13 cellular contexts compared by ENCODE assay signal in the genomic region with DNA sequence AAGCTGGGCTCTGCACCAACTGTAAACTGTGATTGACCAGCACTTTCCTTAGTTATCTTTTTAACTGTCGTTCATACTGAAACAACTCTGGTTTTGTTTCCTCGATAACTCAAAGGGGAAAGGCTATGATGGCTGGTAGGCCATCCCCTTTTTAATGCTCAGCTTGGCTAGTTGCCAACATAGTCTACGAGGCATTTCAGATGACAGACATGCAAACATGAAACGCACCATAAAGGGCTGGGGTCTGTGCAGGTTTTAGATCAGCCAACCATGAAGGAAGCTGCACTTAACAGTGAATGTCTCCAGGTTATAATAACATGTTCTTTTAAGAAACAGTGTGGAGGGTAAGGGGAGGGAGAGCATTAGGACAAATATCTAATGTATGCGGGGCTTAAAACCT.
DNase-seq lines count a peak whose midpoint lies in the region; ATAC-seq and TF ChIP-seq lines count a peak whose summit lies in the region.
"Had no signal": no experiment of that assay in that cellular context is flagged by ENCODE, and none has a peak within 500 bp of the region (broad histone marks: within the 10 kb centered on the region; RNA-seq: fewer than 3 reads in every experiment).

No MANE protein-coding gene starts in this region.

- peaks cover 9% of the 10 kb centered on the region for H3K27me3 Mint-ChIP-seq in activated CD4-positive, alpha-beta T cell treated with anti-CD3 and anti-CD28 coated beads for 36 hours
- H3K27me3 Mint-ChIP-seq in neural progenitor cell (ENCODE audit: insufficient read depth, low read depth) = no peaks in the 10 kb centered on the region

- ATAC-seq in activated CD4-positive, alpha-beta T cell treated with anti-CD3 and anti-CD28 coated beads for 36 hours = no peak
- peak; percentile 53 for ATAC-seq in HG03378 (IDR thresholded peaks at IDR 0.05; ENCODE audit: unreplicated experiment)
- ATAC-seq in GM19324 (IDR thresholded peaks at IDR 0.05; ENCODE audit: low FRiP score, unreplicated experiment) = no peak
- ATAC-seq in GM19455 (IDR thresholded peaks at IDR 0.05; ENCODE audit: unreplicated experiment) = no peak

- peaks cover 8% of the 10 kb centered on the region for H3K36me3 Mint-ChIP-seq in activated CD4-positive, alpha-beta T cell treated with anti-CD3 and anti-CD28 coated beads for 36 hours (ENCODE audit: low read depth)
- H3K36me3 Mint-ChIP-seq in neural progenitor cell = no peaks in the 10 kb centered on the region

- peak; percentile 14 for DNase-seq in activated CD4-positive, alpha-beta T cell treated with anti-CD3 and anti-CD28 coated beads for 36 hours
- no peak for DNase-seq in activated CD4-positive, alpha-beta T cell treated with anti-CD3 and anti-CD28 coated beads, Interleukin-2, amount 50 U/mL, for 4 hours
- DNase-seq in NCI-H510A treated with DMSO at 0.1 percent for 48 hours (lab: John Stamatoyannopoulos, UW) (peak; percentile 65), neural progenitor cell (ENCODE audit: low spot score) (no peak), foreskin fibroblast (no peak)
- DNase-seq: activated CD4-positive, alpha-beta T cell treated with anti-CD3 and anti-CD28 coated beads for 1 hour; activated naive CD8-positive, alpha-beta T cell treated with anti-CD3 and anti-CD28 coated beads for 36 hours; effector CD8-positive, alpha-beta T cell; IMR-90; stimulated activated CD4-positive, alpha-beta T cell treated with anti-CD3 and anti-CD28 coated beads, Interleukin-2, amount 100 ng/mL, for 48 hours had no signal

- H3K4me3 Mint-ChIP-seq in activated CD4-positive, alpha-beta T cell treated with anti-CD3 and anti-CD28 coated beads for 36 hours = no peak overlapping the region
- no peak overlapping the region for H3K4me3 Mint-ChIP-seq in neural progenitor cell
- H3K4me3 Mint-ChIP-seq: activated naive CD8-positive, alpha-beta T cell treated with anti-CD3 and anti-CD28 coated beads for 36 hours had no signal

- no peaks in the 10 kb centered on the region for H3K27me3 ChIP-seq in neural progenitor cell

- no peak overlapping the region for H3K9ac ChIP-seq in neural progenitor cell

- H3K4me1 Mint-ChIP-seq in activated CD4-positive, alpha-beta T cell treated with anti-CD3 and anti-CD28 coated beads for 36 hours = peaks cover 9% of the 10 kb centered on the region
- peaks cover 11% of the 10 kb centered on the region for H3K4me1 Mint-ChIP-seq in neural progenitor cell

- H3K9me3 ChIP-seq in neural progenitor cell (ENCODE audit: low read depth) = peaks cover 8% of the 10 kb centered on the region

- POLR2A ChIA-PET in activated CD4-positive, alpha-beta T cell treated with anti-CD3 and anti-CD28 coated beads for 36 hours (lab: Charles Lee) = no interaction called here

- H3K79me2 ChIP-seq in neural progenitor cell (ENCODE audit: low read depth) = no peaks in the 10 kb centered on the region

- H4K20me1 ChIP-seq in neural progenitor cell (ENCODE audit: low read depth) = no peaks in the 10 kb centered on the region

- intact Hi-C loops in activated CD4-positive, alpha-beta T cell treated with anti-CD3 and anti-CD28 coated beads for 36 hours (cut with DNase I, micrococcal nuclease) = no loop called here

- CTCF ChIA-PET in activated CD4-positive, alpha-beta T cell treated with anti-CD3 and anti-CD28 coated beads for 36 hours (lab: Charles Lee) = interaction anchor here (0.6 to 0.7 kb wide), 3 partner anchors 24 to 249 kb away, joined by 3 read pairs; no protein-coding TSS in a partner anchor

- TF ChIP-seq CTCF in neural progenitor cell (IDR thresholded peaks at IDR 0.05) = no peak
- TF ChIP-seq CTCF in foreskin fibroblast (IDR thresholded peaks at IDR 0.05; ENCODE audit: low read depth, low read length) = no peak

- H3K4me2 ChIP-seq in neural progenitor cell = no peak overlapping the region

- peaks cover 9% of the 10 kb centered on the region for H3K4me1 ChIP-seq in neural progenitor cell

- H3K4me3 ChIP-seq in neural progenitor cell (no peak overlapping the region), foreskin fibroblast (ENCODE audit: low read depth in 1 of 2, low read length in 2 of 2) (no peak overlapping the region)

- peaks cover 9% of the 10 kb centered on the region for H3K9me3 Mint-ChIP-seq in activated CD4-positive, alpha-beta T cell treated with anti-CD3 and anti-CD28 coated beads for 36 hours (ENCODE audit: low read depth)
- H3K9me3 Mint-ChIP-seq in neural progenitor cell = peaks cover 7% of the 10 kb centered on the region

- H3K27ac Mint-ChIP-seq in activated CD4-positive, alpha-beta T cell treated with anti-CD3 and anti-CD28 coated beads for 36 hours = no peak overlapping the region
- no peak overlapping the region for H3K27ac Mint-ChIP-seq in neural progenitor cell
- H3K27ac Mint-ChIP-seq: activated naive CD8-positive, alpha-beta T cell treated with anti-CD3 and anti-CD28 coated beads for 36 hours had no signal

- H3F3A ChIP-seq in neural progenitor cell (ENCODE audit: low read depth) = no peaks in the 10 kb centered on the region

- no peak overlapping the region for H2AFZ ChIP-seq in neural progenitor cell (replicated peaks)

- no peak overlapping the region for H3K27ac ChIP-seq in neural progenitor cell

- no peaks in the 10 kb centered on the region for H3K36me3 ChIP-seq in neural progenitor cell

Comparison
In these comparisons a context has a peak if more than half of its experiments do, and no peak if none do; other contexts are left out.
1. DNase-seq: peak in activated CD4-positive, alpha-beta T cell treated with anti-CD3 and anti-CD28 coated beads for 36 hours (single experiment) and NCI-H510A treated with DMSO at 0.1 percent for 48 hours (single experiment); none in activated CD4-positive, alpha-beta T cell treated with anti-CD3 and anti-CD28 coated beads, Interleukin-2, amount 50 U/mL, for 4 hours (0 of 2), neural progenitor cell (single experiment) and foreskin fibroblast (0 of 2).